2 cellular contexts compared by ENCODE assay signal in genomic region chr2:205650450-205650849, GRCh38.
TF ChIP-seq lines count a peak whose summit lies in the region.

No MANE protein-coding gene starts in this region.

TF ChIP-seq in H1, 55 proteins besides CTCF, POLR2A, EP300 and RAD21:
- 0 out of 2 replicates have a peak, but pooled peaks have one; percentile 19 for TF ChIP-seq KDM1A (IDR thresholded peaks at IDR 0.05; ENCODE audit: borderline replicate concordance, low read length)
- TF ChIP-seq JUND (IDR thresholded peaks at IDR 0.05; ENCODE audit: low read length): peak; percentile 87
- 0 out of 2 replicates have a peak, but pooled peaks have one; percentile 6 for TF ChIP-seq CEBPB (IDR thresholded peaks at IDR 0.05; ENCODE audit: low read depth, low read length)
- 0 out of 2 replicates have a peak, but pooled peaks have one; percentile 45 for TF ChIP-seq JUN (IDR thresholded peaks at IDR 0.05; ENCODE audit: low read depth, low read length)
- no peak for TF ChIP-seq CTBP2 (IDR thresholded peaks at IDR 0.05; ENCODE audit: borderline replicate concordance, insufficient read depth, insufficient read length, low read length)

TF ChIP-seq in HepG2, 621 proteins besides CTCF, POLR2A, EP300 and RAD21:
- TF ChIP-seq AKAP8 (CRISPR knock-in tag; IDR thresholded peaks at IDR 0.05) (no peak), MYPOP (CRISPR knock-in tag; IDR thresholded peaks at IDR 0.05) (no peak), YEATS4 (CRISPR knock-in tag; IDR thresholded peaks at IDR 0.05; ENCODE audit: borderline replicate concordance) (no peak), ZNF317 (CRISPR knock-in tag; IDR thresholded peaks at IDR 0.05) (no peak), XRCC5 (optimal IDR thresholded peaks at IDR 0.05; ENCODE audit: low read length) (no peak), HHEX (CRISPR knock-in tag; IDR thresholded peaks at IDR 0.05) (no peak), ZNF468 (CRISPR knock-in tag; IDR thresholded peaks at IDR 0.05) (no peak), AHR (CRISPR knock-in tag; IDR thresholded peaks at IDR 0.05) (no peak), ARID4A (CRISPR knock-in tag; IDR thresholded peaks at IDR 0.05; ENCODE audit: borderline replicate concordance) (no peak), SRSF9 (IDR thresholded peaks at IDR 0.05; ENCODE audit: borderline replicate concordance, insufficient read depth, low read depth, low read length, poor library complexity, severe bottlenecking) (no peak)
- TF ChIP-seq, protein P1, sequence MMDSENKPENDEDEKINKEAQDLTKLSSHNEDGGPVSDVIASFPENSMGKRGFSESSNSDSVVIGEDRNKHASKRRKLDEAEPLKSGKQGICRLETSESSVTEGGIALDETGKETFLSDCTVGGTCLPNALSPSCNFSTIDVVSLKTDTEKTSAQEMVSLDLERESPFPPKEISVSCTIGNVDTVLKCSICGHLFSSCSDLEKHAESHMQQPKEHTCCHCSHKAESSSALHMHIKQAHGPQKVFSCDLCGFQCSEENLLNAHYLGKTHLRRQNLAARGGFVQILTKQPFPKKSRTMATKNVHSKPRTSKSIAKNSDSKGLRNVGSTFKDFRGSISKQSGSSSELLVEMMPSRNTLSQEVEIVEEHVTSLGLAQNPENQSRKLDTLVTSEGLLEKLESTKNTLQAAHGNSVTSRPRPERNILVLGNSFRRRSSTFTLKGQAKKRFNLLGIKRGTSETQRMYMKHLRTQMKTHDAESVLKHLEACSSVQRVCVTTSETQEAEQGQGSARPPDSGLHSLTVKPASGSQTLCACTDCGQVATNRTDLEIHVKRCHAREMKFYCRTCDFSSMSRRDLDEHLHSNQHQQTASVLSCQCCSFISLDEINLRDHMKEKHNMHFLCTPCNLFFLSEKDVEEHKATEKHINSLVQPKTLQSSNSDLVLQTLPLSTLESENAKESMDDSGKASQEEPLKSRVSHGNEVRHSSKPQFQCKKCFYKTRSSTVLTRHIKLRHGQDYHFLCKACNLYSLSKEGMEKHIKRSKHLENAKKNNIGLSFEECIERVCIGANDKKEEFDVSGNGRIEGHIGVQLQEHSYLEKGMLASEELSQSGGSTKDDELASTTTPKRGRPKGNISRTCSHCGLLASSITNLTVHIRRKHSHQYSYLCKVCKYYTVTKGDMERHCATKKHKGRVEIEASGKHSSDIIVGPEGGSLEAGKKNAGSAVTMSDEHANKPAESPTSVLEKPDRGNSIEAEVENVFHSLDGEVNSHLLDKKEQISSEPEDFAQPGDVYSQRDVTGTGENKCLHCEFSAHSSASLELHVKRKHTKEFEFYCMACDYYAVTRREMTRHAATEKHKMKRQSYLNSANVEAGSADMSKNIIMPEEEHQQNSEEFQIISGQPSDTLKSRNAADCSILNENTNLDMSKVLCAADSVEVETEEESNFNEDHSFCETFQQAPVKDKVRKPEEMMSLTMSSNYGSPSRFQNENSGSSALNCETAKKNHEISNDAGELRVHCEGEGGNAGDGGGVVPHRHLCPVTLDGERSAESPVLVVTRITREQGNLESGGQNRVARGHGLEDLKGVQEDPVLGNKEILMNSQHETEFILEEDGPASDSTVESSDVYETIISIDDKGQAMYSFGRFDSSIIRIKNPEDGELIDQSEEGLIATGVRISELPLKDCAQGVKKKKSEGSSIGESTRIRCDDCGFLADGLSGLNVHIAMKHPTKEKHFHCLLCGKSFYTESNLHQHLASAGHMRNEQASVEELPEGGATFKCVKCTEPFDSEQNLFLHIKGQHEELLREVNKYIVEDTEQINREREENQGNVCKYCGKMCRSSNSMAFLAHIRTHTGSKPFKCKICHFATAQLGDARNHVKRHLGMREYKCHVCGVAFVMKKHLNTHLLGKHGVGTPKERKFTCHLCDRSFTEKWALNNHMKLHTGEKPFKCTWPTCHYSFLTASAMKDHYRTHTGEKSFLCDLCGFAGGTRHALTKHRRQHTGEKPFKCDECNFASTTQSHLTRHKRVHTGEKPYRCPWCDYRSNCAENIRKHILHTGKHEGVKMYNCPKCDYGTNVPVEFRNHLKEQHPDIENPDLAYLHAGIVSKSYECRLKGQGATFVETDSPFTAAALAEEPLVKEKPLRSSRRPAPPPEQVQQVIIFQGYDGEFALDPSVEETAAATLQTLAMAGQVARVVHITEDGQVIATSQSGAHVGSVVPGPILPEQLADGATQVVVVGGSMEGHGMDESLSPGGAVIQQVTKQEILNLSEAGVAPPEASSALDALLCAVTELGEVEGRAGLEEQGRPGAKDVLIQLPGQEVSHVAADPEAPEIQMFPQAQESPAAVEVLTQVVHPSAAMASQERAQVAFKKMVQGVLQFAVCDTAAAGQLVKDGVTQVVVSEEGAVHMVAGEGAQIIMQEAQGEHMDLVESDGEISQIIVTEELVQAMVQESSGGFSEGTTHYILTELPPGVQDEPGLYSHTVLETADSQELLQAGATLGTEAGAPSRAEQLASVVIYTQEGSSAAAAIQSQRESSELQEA (CRISPR knock-in tag; IDR thresholded peaks at IDR 0.05; ENCODE audit: not compliant biosample characterization): no peak
